In genomic region chr1:108816049-108816882, GRCh38 we compare ENCODE assay signal across 1 cellular context.
A peak's percentile ranks its signal among the peaks of the same experiment; 100 is the strongest.
TF ChIP-seq lines count a peak whose summit lies in the region.

No MANE protein-coding gene starts in this region.

TF ChIP-seq in SK-N-SH, 30 proteins besides CTCF, POLR2A, EP300 and RAD21 (continued from another document):
- TF ChIP-seq USF1 (IDR thresholded peaks at IDR 0.05; ENCODE audit: borderline replicate concordance, low read depth) (peak; percentile 96), USF2 (IDR thresholded peaks at IDR 0.05; ENCODE audit: borderline replicate concordance, low read depth, low read length) (peak; percentile 79), PBX3 (IDR thresholded peaks at IDR 0.05) (peak; percentile 54; the same call in 1 of the 2 replicates), CHD2 (IDR thresholded peaks at IDR 0.05; ENCODE audit: low read length, partially characterized antibody) (peak; percentile 48), TEAD4 (IDR thresholded peaks at IDR 0.05; ENCODE audit: borderline replicate concordance, insufficient read depth) (no peak), RCOR1 (IDR thresholded peaks at IDR 0.05; ENCODE audit: low read length) (no peak)
